ENCODE assay signal across 18 cellular contexts in genomic region chr11:112922606-112923005, GRCh38. TPM values are rescaled to one million over a fixed set of nuclear protein-coding genes. Genes with fewer than 3 reads are reported as not detected.
"Had no signal": no experiment of that assay in that cellular context is flagged by ENCODE, and none has a peak within 500 bp of the region (broad histone marks: within the 10 kb centered on the region; RNA-seq: fewer than 3 reads in every experiment).

No MANE protein-coding gene starts in this region.

- H3K4me3 ChIP-seq: colonic mucosa, dorsolateral prefrontal cortex, esophagus muscularis mucosa, pancreas, tibial artery had no signal

- H3K4me1 ChIP-seq: colonic mucosa, esophagus muscularis mucosa, pancreas, tibial artery had no signal

- H3K36me3 ChIP-seq: colonic mucosa, esophagus muscularis mucosa, pancreas, tibial artery had no signal

- ATAC-seq: activated CD4-positive, CD25-positive, alpha-beta regulatory T cell treated with anti-CD3 and anti-CD28 coated beads, Interleukin-2, amount 50 U/mL, for 24 hours; activated CD8-positive, alpha-beta memory T cell treated with anti-CD3 and anti-CD28 coated beads, Interleukin-2, amount 10 ng/mL, durations not matched to agents 7 days and 5 days; effector memory CD8-positive, alpha-beta T cell; pancreas; right cardiac atrium had no signal

- H3K27me3 ChIP-seq: colonic mucosa, dorsolateral prefrontal cortex, esophagus muscularis mucosa, pancreas, tibial artery had no signal

- DNase-seq: activated CD4-positive, alpha-beta memory T cell treated with anti-CD3 and anti-CD28 coated beads, Interleukin-2, amount 10 ng/mL, durations not matched to agents 7 days and 5 days; activated CD4-positive, alpha-beta T cell treated with anti-CD3 and anti-CD28 coated beads, Interleukin-2, amount 10 ng/mL, durations not matched to agents 24 days and 14 days; activated CD8-positive, alpha-beta memory T cell treated with anti-CD3 and anti-CD28 coated beads, Interleukin-2, amount 10 ng/mL, durations not matched to agents 7 days and 5 days; activated effector memory CD4-positive, alpha-beta T cell treated with anti-CD3 and anti-CD28 coated beads, Interleukin-2, amount 50 U/mL, for 16 hours; activated naive CD4-positive, alpha-beta T cell treated with anti-CD3 and anti-CD28 coated beads, Interleukin-2, amount 10 ng/mL, durations not matched to agents 7 days and 5 days; activated T-cell treated with anti-CD3 and anti-CD28 coated beads for 4 hours; amygdala; colonic mucosa; dorsolateral prefrontal cortex; effector memory CD8-positive, alpha-beta T cell; head of caudate nucleus; hypothalamus; pancreas; right cardiac atrium; stimulated activated CD4-positive, alpha-beta T cell treated with anti-CD3 and anti-CD28 coated beads, Interleukin-4, amount 100 ng/mL, for 4 hours; tibial artery had no signal

- H3K9me3 ChIP-seq: colonic mucosa, esophagus muscularis mucosa, pancreas, tibial artery had no signal

- H3K27ac ChIP-seq: colonic mucosa, dorsolateral prefrontal cortex, esophagus muscularis mucosa, pancreas, tibial artery had no signal

RNA-seq across cellular contexts. Expression of gene NCAM1, which starts 38.6 kb away (rescaled TPM):
- total RNA-seq: activated CD4-positive, alpha-beta T cell treated with anti-CD3 and anti-CD28 coated beads, Interleukin-2, amount 10 ng/mL, durations not matched to agents 24 days and 14 days had no signal
